27 cellular contexts compared by ENCODE assay signal in genomic region chr19:18427752-18428131, GRCh38. TPM values are rescaled to one million over a fixed set of nuclear protein-coding genes. Genes with fewer than 3 reads are reported as not detected.
DNase-seq lines count a peak whose midpoint lies in the region; ATAC-seq and TF ChIP-seq lines count a peak whose summit lies in the region.
"Had no signal": no experiment of that assay in that cellular context is flagged by ENCODE, and none has a peak within 500 bp of the region (broad histone marks: within the 10 kb centered on the region; RNA-seq: fewer than 3 reads in every experiment).

No MANE protein-coding gene starts in this region.

- no peak overlapping the region for H3K4me3 Mint-ChIP-seq in immature natural killer cell
- H3K4me3 Mint-ChIP-seq: activated CD4-positive, alpha-beta T cell treated with anti-CD3 and anti-CD28 coated beads for 36 hours; activated naive CD8-positive, alpha-beta T cell treated with anti-CD3 and anti-CD28 coated beads for 36 hours had no signal

- no peaks in the 10 kb centered on the region for H3K9me3 Mint-ChIP-seq in immature natural killer cell
- H3K9me3 Mint-ChIP-seq: activated naive CD8-positive, alpha-beta T cell treated with anti-CD3 and anti-CD28 coated beads for 36 hours had no signal

- H3K4me3 ChIP-seq in heart right ventricle = no peak overlapping the region
- no peak overlapping the region for H3K4me3 ChIP-seq in WERI-Rb-1 (ENCODE audit: low read depth, low read length)
- no peak overlapping the region for H3K4me3 ChIP-seq in vagina
- H3K4me3 ChIP-seq: cardiac muscle cell, coronary artery, thyroid gland had no signal

- peaks cover 35 to 45% of the 10 kb centered on the region in 2 donors for H3K4me1 Mint-ChIP-seq in immature natural killer cell

- no peaks in the 10 kb centered on the region for H3K36me3 Mint-ChIP-seq in immature natural killer cell

- no peaks in the 10 kb centered on the region for H3K9me3 ChIP-seq in heart right ventricle
- no peaks in the 10 kb centered on the region for H3K9me3 ChIP-seq in WERI-Rb-1 (ENCODE audit: severe bottlenecking)
- H3K9me3 ChIP-seq in vagina = no peaks in the 10 kb centered on the region
- H3K9me3 ChIP-seq: Caco-2, thyroid gland had no signal

- 81 to 86% methylated on average over 9 to 12 of the region's 12 CpGs for WGBS in heart right ventricle, 2 donors

- H3K4me1 ChIP-seq in heart right ventricle = peaks cover 33 to 84% (median 60%) of the 10 kb centered on the region in 9 donors
- H3K4me1 ChIP-seq in vagina = peaks cover 82% of the 10 kb centered on the region

- H3K36me3 ChIP-seq in heart right ventricle (peaks cover 0 to 22% (median 0%) of the 10 kb centered on the region in 9 donors), WERI-Rb-1 (peaks cover 18% of the 10 kb centered on the region), vagina (no peaks in the 10 kb centered on the region)
- H3K36me3 ChIP-seq: cardiac muscle cell, thyroid gland had no signal

- peak overlapping the region in 2 of 10 donors; percentile 5 to 13 for H3K27ac ChIP-seq in heart right ventricle
- peak overlapping the region; percentile 84 for H3K27ac ChIP-seq in WERI-Rb-1
- peak overlapping the region; percentile 81 for H3K27ac ChIP-seq in vagina
- H3K27ac ChIP-seq: cardiac muscle cell, thyroid gland had no signal

- peaks cover 2 to 11% (median 5%) of the 10 kb centered on the region in 3 donors for H3K27me3 Mint-ChIP-seq in immature natural killer cell (ENCODE audit: low read depth in 3 of 3)
- H3K27me3 Mint-ChIP-seq: activated CD4-positive, alpha-beta T cell treated with anti-CD3 and anti-CD28 coated beads for 36 hours; activated naive CD8-positive, alpha-beta T cell treated with anti-CD3 and anti-CD28 coated beads for 36 hours had no signal

- no peak for TF ChIP-seq POLR2A in vagina (IDR thresholded peaks at IDR 0.05)

- intact Hi-C loops in left ventricle myocardium superior (cut with micrococcal nuclease) = no loop called here
- intact Hi-C loops in heart right ventricle (cut with DNase I) = no loop called here
- intact Hi-C loops in vagina (cut with DNase I) = no loop called here

- H3K27me3 ChIP-seq in heart right ventricle (no peaks in the 10 kb centered on the region), WERI-Rb-1 (ENCODE audit: insufficient read depth, low read depth, severe bottlenecking) (no peaks in the 10 kb centered on the region), vagina (no peaks in the 10 kb centered on the region)
- H3K27me3 ChIP-seq: cardiac muscle cell, thyroid gland had no signal

- ATAC-seq in left ventricle myocardium superior (no peak), heart right ventricle (no peak), HG03521 (IDR thresholded peaks at IDR 0.05; ENCODE audit: unreplicated experiment) (no peak)
- ATAC-seq: activated CD4-positive, alpha-beta T cell treated with anti-CD3 and anti-CD28 coated beads for 36 hours had no signal

- peak overlapping the region in 4 of 6 donors; percentile 79 to 88 (median 82) for H3K27ac Mint-ChIP-seq in immature natural killer cell
- H3K27ac Mint-ChIP-seq: activated CD4-positive, alpha-beta T cell treated with anti-CD3 and anti-CD28 coated beads for 36 hours; activated naive CD8-positive, alpha-beta T cell treated with anti-CD3 and anti-CD28 coated beads for 36 hours had no signal

- TF ChIP-seq CTCF in heart right ventricle (IDR thresholded peaks at IDR 0.05) (no peak), WERI-Rb-1 (IDR thresholded peaks at IDR 0.05; ENCODE audit: low read depth, low read length) (no peak), vagina (IDR thresholded peaks at IDR 0.05) (no peak)

- DNase-seq in left ventricle myocardium superior (peak; percentile 34), heart right ventricle (no peak), WERI-Rb-1 (no peak), immature natural killer cell (no peak), vagina (ENCODE audit: extremely low spot score in 2 of 2) (no peak), amniotic stem cell (lab: John Stamatoyannopoulos, UW) (no peak), AG20443 (ENCODE audit: low spot score) (no peak)
- DNase-seq: activated CD4-positive, alpha-beta T cell treated with anti-CD3 and anti-CD28 coated beads for 36 hours; activated effector memory CD4-positive, alpha-beta T cell treated with Interleukin-2 at 50 U/mL for 16 hours; activated naive CD8-positive, alpha-beta T cell treated with anti-CD3 and anti-CD28 coated beads for 36 hours; aorta; Caco-2; effector CD8-positive, alpha-beta T cell; erythroblast; IMR-90; mesenchymal stem cell; NCI-H510A; NK-92 treated with Interleukin-12 subunit alpha and Interleukin-12 subunit beta, amount 100 ng/mL, for 24 hours; occipital lobe; SHP77; stimulated activated CD4-positive, alpha-beta T cell treated with anti-CD3 and anti-CD28 coated beads, Interleukin-4, amount 100 ng/mL, for 1 hour; thyroid gland had no signal

RNA-seq across cellular contexts. Expression of gene SSBP4, which starts 8.5 kb away (rescaled TPM):
- total RNA-seq in left ventricle myocardium superior (36.4 TPM), heart right ventricle (10 to 100 TPM; 17.6 to 47.1 (median 27.3) TPM), vagina (72.7 TPM)
- polyA plus RNA-seq in heart right ventricle (10 to 100 TPM; 41.3 to 51.6 TPM), immature natural killer cell (100 to 1,000 TPM in 2 of 3 donors, 10 to 100 TPM in 1; 73.5 to 122 (median 107) TPM)

RNA-seq across cellular contexts. Expression of gene ISYNA1, which starts 10.2 kb away (rescaled TPM):
- 24.4 TPM for total RNA-seq in left ventricle myocardium superior
- total RNA-seq in heart right ventricle = 10 to 100 TPM; 12.6 to 40.7 (median 18.0) TPM
- 100 to 1,000 TPM in 1 of 2 donors, 10 to 100 TPM in 1; 21.4 to 137 TPM for polyA plus RNA-seq in heart right ventricle
- polyA plus RNA-seq in immature natural killer cell = 10 to 100 TPM; 29.7 to 32.2 (median 31.2) TPM
- 57.5 TPM for total RNA-seq in vagina

RNA-seq across cellular contexts. Expression of gene LRRC25, which starts 30.3 kb away (rescaled TPM):
- total RNA-seq in left ventricle myocardium superior = 2.9 TPM
- 10 to 100 TPM in 1 of 10 donors, 1 to 10 TPM in 7, under 1 TPM in 2; 0.57 to 13.3 (median 1.8) TPM for total RNA-seq in heart right ventricle
- polyA plus RNA-seq in heart right ventricle = 1 to 10 TPM; 1.1 to 2.2 TPM
- polyA plus RNA-seq in immature natural killer cell = 10 to 100 TPM in 1 of 3 donors, 1 to 10 TPM in 2; 2.7 to 18.1 (median 7.7) TPM
- total RNA-seq in vagina = 3.9 TPM
- total RNA-seq: activated CD4-positive, alpha-beta T cell treated with anti-CD3 and anti-CD28 coated beads for 36 hours; activated naive CD8-positive, alpha-beta T cell treated with anti-CD3 and anti-CD28 coated beads for 36 hours; Caco-2; cardiac muscle cell; G401; IMR-90; pulmonary artery endothelial cell had no signal
- polyA plus RNA-seq: cardiac muscle cell had no signal

RNA-seq across cellular contexts. Expression of gene GDF15, which starts 41.8 kb away (rescaled TPM):
- total RNA-seq in left ventricle myocardium superior (0.27 TPM), heart right ventricle (1 to 10 TPM in 4 of 10 donors, under 1 TPM in 6; 0.44 to 2.5 (median 0.79) TPM), vagina (25.5 TPM)
- polyA plus RNA-seq in heart right ventricle (under 1 TPM; 0.44 to 0.62 TPM), immature natural killer cell (not detected)
- total RNA-seq: activated CD4-positive, alpha-beta T cell treated with anti-CD3 and anti-CD28 coated beads for 36 hours; activated naive CD8-positive, alpha-beta T cell treated with anti-CD3 and anti-CD28 coated beads for 36 hours; occipital lobe had no signal
